15 cellular contexts compared by ENCODE assay signal in the genomic region with DNA sequence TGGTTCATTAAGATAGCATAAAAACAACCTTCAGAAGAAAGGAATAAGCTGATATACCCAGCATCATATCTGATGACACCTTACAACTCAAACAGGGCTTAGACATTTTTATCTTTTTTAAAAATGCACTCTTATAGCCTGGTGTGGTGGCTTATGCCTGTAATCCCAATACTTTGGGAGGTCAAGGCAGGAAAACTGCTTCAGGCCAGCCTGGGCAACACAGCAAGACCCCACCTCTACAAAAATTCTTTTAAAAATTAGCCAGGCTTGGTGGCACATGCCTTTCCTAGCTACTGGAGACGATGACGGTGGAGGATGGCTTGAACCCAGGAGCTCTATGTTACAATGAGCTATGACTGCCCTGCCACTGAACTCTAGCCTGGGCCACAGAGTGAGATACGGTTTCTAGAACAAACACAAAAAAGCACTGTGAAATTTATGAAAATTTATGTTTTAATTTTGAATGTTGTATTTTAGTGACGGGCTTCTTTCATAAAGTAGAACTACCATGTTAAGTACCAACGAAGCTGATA. TPM values are rescaled to one million over a fixed set of nuclear protein-coding genes. Genes with fewer than 3 reads are reported as not detected.
DNase-seq lines count a peak whose midpoint lies in the region; ATAC-seq and TF ChIP-seq lines count a peak whose summit lies in the region.
"Had no signal": no experiment of that assay in that cellular context is flagged by ENCODE, and none has a peak within 500 bp of the region (broad histone marks: within the 10 kb centered on the region; RNA-seq: fewer than 3 reads in every experiment).

No MANE protein-coding gene starts in this region.

- H3K4me1 ChIP-seq in cardiac muscle cell (ENCODE audit: low read depth) (peaks cover 27% of the 10 kb centered on the region), right atrium auricular region (peaks cover 0 to 88% of the 10 kb centered on the region in 2 donors), thoracic aorta (ENCODE audit: control insufficient read depth in 1 of 2, low read depth in 2 of 2) (peaks cover 65 to 98% of the 10 kb centered on the region in 2 donors), prostate gland (replicated peaks) (peaks cover 9% of the 10 kb centered on the region)

- H3K27ac Mint-ChIP-seq in activated B cell treated with CpG ODN at 0.5 μM for 24 hours = peak overlapping the region; percentile 31
- peak overlapping the region; percentile 38 to 86 (median 58) for H3K27ac Mint-ChIP-seq in naive B cell

- CTCF ChIA-PET in activated B cell treated with CpG ODN at 0.5 μM for 24 hours (lab: Charles Lee) = interaction anchor here (0.6 kb wide), 1 partner anchor 21 kb away, joined by 3 read pairs; no protein-coding TSS in a partner anchor

- H3K36me3 ChIP-seq in cardiac muscle cell (peaks cover 3% of the 10 kb centered on the region), right atrium auricular region (no peaks in the 10 kb centered on the region), thoracic aorta (no peaks in the 10 kb centered on the region), prostate gland (no peaks in the 10 kb centered on the region)

- DNase-seq in cardiac muscle cell (ENCODE audit: low read depth in 1 of 2, low spot score in 1 of 2) (no peak), right atrium auricular region (ENCODE audit: low spot score) (no peak), activated B cell treated with CpG ODN at 0.5 μM for 24 hours (no peak), naive B cell (no peak), thoracic aorta (ENCODE audit: low spot score) (no peak), erythroblast (lab: John Stamatoyannopoulos, UW) (no peak), prostate gland (ENCODE audit: low spot score) (no peak)
- no peak for DNase-seq in central memory CD4-positive, alpha-beta T cell
- DNase-seq: cerebellar nuclear complex; DMS 273 treated with DMSO at 0.1 percent for 48 hours; foreskin melanocyte; mammary epithelial cell; stimulated activated naive CD4-positive, alpha-beta T cell treated with Interleukin-2 at 50 U/mL for 16 hours; T-helper 1 cell had no signal

- H3K4me1 Mint-ChIP-seq in activated B cell treated with CpG ODN at 0.5 μM for 24 hours (peaks cover 84% of the 10 kb centered on the region), naive B cell (peaks cover 51 to 86% (median 59%) of the 10 kb centered on the region in 3 donors)

- POLR2A ChIA-PET in activated B cell treated with CpG ODN at 0.5 μM for 24 hours (lab: Charles Lee) = interaction anchor here (1.0 to 1.9 kb wide), 3 partner anchors 10 to 18 kb away, joined by 3 to 24 read pairs (median 4); no protein-coding TSS in a partner anchor

- H3K4me3 Mint-ChIP-seq in activated B cell treated with CpG ODN at 0.5 μM for 24 hours (no peak overlapping the region), naive B cell (peak overlapping the region in 1 of 8 donors; percentile 0)

- H3K9me3 Mint-ChIP-seq in activated B cell treated with CpG ODN at 0.5 μM for 24 hours (no peaks in the 10 kb centered on the region), naive B cell (no peaks in the 10 kb centered on the region)

- H3K27ac ChIP-seq in cardiac muscle cell = peak overlapping the region; percentile 35
- peak overlapping the region in 1 of 2 donors; percentile 88 for H3K27ac ChIP-seq in right atrium auricular region
- peak overlapping the region; percentile 77 to 83 for H3K27ac ChIP-seq in thoracic aorta
- H3K27ac ChIP-seq in prostate gland = no peak overlapping the region
- H3K27ac ChIP-seq: HL-60 had no signal

- 71% methylated on average over 5 of the region's 5 CpGs for WGBS in prostate gland

- H3K27me3 Mint-ChIP-seq in activated B cell treated with CpG ODN at 0.5 μM for 24 hours (no peaks in the 10 kb centered on the region), naive B cell (no peaks in the 10 kb centered on the region)

- intact Hi-C loops in activated B cell treated with CpG ODN at 0.5 μM for 24 hours (cut with micrococcal nuclease) (no loop called here), prostate gland (cut with DNase I) (no loop called here)

- ATAC-seq in activated B cell treated with CpG ODN at 0.5 μM for 24 hours (ENCODE audit: low read depth) (no peak), naive B cell (ENCODE audit: low read depth in 2 of 2) (no peak), thoracic aorta (ENCODE audit: insufficient number of reproducible peaks, low FRiP score, low read depth) (no peak)

- TF ChIP-seq CTCF in cardiac muscle cell (IDR thresholded peaks at IDR 0.05; ENCODE audit: low read depth, low read length) (no peak), right atrium auricular region (IDR thresholded peaks at IDR 0.05) (no peak), activated B cell treated with CpG ODN at 0.5 μM for 24 hours (IDR thresholded peaks at IDR 0.05) (no peak), thoracic aorta (IDR thresholded peaks at IDR 0.05) (no peak), prostate gland (IDR thresholded peaks at IDR 0.05) (no peak)

- H3K36me3 Mint-ChIP-seq in activated B cell treated with CpG ODN at 0.5 μM for 24 hours (ENCODE audit: low read depth) = peaks cover 57% of the 10 kb centered on the region
- peaks cover 11 to 15% of the 10 kb centered on the region in 2 donors for H3K36me3 Mint-ChIP-seq in naive B cell

- H3K27me3 ChIP-seq in cardiac muscle cell (no peaks in the 10 kb centered on the region), right atrium auricular region (no peaks in the 10 kb centered on the region), thoracic aorta (replicated peaks; ENCODE audit: insufficient read depth) (no peaks in the 10 kb centered on the region), prostate gland (replicated peaks; ENCODE audit: insufficient read depth) (no peaks in the 10 kb centered on the region)

- H3K4me3 ChIP-seq in cardiac muscle cell = no peak overlapping the region
- H3K4me3 ChIP-seq in right atrium auricular region = no peak overlapping the region
- peak overlapping the region; percentile 1 for H3K4me3 ChIP-seq in thoracic aorta
- H3K4me3 ChIP-seq in prostate gland = no peak overlapping the region

- H3K9me3 ChIP-seq in cardiac muscle cell (ENCODE audit: low read depth) = no peaks in the 10 kb centered on the region
- H3K9me3 ChIP-seq in right atrium auricular region = no peaks in the 10 kb centered on the region
- H3K9me3 ChIP-seq in thoracic aorta = no peaks in the 10 kb centered on the region
- H3K9me3 ChIP-seq in prostate gland = no peaks in the 10 kb centered on the region

- TF ChIP-seq POLR2A in erythroblast (IDR thresholded peaks at IDR 0.05; ENCODE audit: low read length) (no peak), prostate gland (IDR thresholded peaks at IDR 0.05) (no peak)

RNA-seq across cellular contexts. Expression of a gene that starts 12.3 kb away (rescaled TPM):
- total RNA-seq in cardiac muscle cell = 59.1 and 78.4 TPM in 2 replicates
- 131 and 152 TPM in 2 replicates for polyA plus RNA-seq in cardiac muscle cell
- 10 to 100 TPM; 51.4 to 81.3 TPM for total RNA-seq in right atrium auricular region
- total RNA-seq in activated B cell treated with CpG ODN at 0.5 μM for 24 hours = 164 and 183 TPM in 2 replicates
- 100 to 1,000 TPM; 165 to 343 (median 213) TPM for polyA plus RNA-seq in naive B cell (ENCODE audit: low read depth in 6 of 6)
- 100 to 1,000 TPM; 139 to 140 TPM for total RNA-seq in thoracic aorta
- total RNA-seq in prostate gland = 100 to 1,000 TPM in 1 of 2 donors, 10 to 100 TPM in 1; 83.7 to 102 TPM

Comparison
In these comparisons a context has a peak if more than half of its experiments do, and no peak if none do; other contexts are left out.
1. H3K27ac ChIP-seq: peak in cardiac muscle cell (single experiment) and thoracic aorta (2 of 2); none in prostate gland (0 of 2).